ENCODE assay signal across 1 cellular context in the genomic region with DNA sequence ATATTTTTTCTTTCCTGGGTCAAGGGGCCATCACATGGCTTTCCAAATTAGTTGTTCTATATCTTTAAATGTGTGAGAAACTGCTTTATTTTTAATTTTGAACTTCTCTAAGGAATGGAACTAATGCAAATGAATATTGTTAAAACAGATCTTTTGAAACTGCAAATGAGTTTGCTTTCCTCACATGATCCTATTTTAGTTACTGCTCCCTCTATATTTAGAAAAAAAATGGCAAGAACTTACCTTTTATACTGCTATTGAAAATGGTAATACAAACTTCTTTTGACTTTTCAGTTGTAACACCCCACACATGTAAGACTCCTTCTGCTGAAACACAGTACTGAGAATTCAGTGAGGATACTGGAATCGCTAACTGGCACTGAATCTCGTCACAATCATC.
TF ChIP-seq lines count a peak whose summit lies in the region.

No MANE protein-coding gene starts in this region.

TF ChIP-seq in GM12878, 131 proteins besides CTCF, POLR2A, EP300 and RAD21:
- TF ChIP-seq PRDM15 (CRISPR knock-in tag; IDR thresholded peaks at IDR 0.05) (no peak), BCL3 (IDR thresholded peaks at IDR 0.05; ENCODE audit: borderline replicate concordance, insufficient read depth, low read depth, low read length, poor library complexity, severe bottlenecking) (no peak), TCF7 (IDR thresholded peaks at IDR 0.05; ENCODE audit: borderline replicate concordance) (no peak), SMAD1 (IDR thresholded peaks at IDR 0.05; ENCODE audit: low read depth, partially characterized antibody) (no peak), ASH2L (IDR thresholded peaks at IDR 0.05; ENCODE audit: borderline replicate concordance, low read depth) (no peak), TBL1XR1 (IDR thresholded peaks at IDR 0.05; ENCODE audit: low read depth, low read length) (no peak), CEBPB (IDR thresholded peaks at IDR 0.05; ENCODE audit: borderline replicate concordance in 1 of 2, low read depth in 2 of 2, low read length in 2 of 2) (no peak), SREBF1 (IDR thresholded peaks at IDR 0.05; ENCODE audit: low read length) (no peak), MEF2A (IDR thresholded peaks at IDR 0.05; ENCODE audit: insufficient read depth, low read depth, low read length) (peak; percentile 78; the same call in 1 of the 2 replicates), MEF2B (IDR thresholded peaks at IDR 0.05; ENCODE audit: partially characterized antibody, poor library complexity, severe bottlenecking) (peak; percentile 60), STAT1 (conservative IDR thresholded peaks at IDR 0.05) (no peak), SRF (IDR thresholded peaks at IDR 0.05; ENCODE audit: low read depth in 2 of 2, low read length in 2 of 2) (no peak)
- TF ChIP-seq, protein P1, sequence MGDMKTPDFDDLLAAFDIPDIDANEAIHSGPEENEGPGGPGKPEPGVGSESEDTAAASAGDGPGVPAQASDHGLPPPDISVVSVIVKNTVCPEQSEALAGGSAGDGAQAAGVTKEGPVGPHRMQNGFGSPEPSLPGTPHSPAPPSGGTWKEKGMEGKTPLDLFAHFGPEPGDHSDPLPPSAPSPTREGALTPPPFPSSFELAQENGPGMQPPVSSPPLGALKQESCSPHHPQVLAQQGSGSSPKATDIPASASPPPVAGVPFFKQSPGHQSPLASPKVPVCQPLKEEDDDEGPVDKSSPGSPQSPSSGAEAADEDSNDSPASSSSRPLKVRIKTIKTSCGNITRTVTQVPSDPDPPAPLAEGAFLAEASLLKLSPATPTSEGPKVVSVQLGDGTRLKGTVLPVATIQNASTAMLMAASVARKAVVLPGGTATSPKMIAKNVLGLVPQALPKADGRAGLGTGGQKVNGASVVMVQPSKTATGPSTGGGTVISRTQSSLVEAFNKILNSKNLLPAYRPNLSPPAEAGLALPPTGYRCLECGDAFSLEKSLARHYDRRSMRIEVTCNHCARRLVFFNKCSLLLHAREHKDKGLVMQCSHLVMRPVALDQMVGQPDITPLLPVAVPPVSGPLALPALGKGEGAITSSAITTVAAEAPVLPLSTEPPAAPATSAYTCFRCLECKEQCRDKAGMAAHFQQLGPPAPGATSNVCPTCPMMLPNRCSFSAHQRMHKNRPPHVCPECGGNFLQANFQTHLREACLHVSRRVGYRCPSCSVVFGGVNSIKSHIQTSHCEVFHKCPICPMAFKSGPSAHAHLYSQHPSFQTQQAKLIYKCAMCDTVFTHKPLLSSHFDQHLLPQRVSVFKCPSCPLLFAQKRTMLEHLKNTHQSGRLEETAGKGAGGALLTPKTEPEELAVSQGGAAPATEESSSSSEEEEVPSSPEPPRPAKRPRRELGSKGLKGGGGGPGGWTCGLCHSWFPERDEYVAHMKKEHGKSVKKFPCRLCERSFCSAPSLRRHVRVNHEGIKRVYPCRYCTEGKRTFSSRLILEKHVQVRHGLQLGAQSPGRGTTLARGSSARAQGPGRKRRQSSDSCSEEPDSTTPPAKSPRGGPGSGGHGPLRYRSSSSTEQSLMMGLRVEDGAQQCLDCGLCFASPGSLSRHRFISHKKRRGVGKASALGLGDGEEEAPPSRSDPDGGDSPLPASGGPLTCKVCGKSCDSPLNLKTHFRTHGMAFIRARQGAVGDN (IDR thresholded peaks at IDR 0.05): 0 out of 2 replicates have a peak, but pooled peaks have one; percentile 18
